ENCODE assay signal across 8 cellular contexts in the genomic region with DNA sequence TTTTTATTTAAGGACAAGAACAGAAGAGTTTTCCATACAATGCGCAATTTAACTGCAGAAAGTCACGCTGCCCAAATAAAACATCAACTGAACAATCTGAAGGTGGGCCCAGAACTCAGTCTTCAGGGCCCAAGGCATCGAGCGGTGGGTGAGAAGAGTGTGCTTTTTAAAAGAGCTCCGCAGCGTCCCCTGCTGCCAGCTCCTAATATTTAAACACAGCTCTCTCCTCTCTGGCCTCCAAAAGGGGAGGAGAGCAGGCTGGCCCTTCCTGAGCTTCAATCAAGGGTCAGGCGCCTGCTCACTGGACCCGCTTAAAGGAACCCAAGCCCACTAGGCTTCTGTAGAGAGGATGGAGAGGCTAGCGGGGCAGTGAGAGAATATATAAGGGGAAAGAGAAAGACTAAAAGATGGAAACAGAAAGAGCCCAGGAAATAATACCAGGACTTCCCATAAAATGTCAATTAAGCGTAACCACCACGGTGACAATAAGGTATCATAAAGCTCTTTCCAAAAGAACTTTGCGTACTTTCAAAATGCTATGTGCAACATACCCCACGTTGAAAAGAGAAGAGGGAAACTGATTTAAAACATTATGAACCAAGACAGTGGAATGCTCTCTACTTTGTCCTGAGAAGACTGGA. TPM values are rescaled to one million over a fixed set of nuclear protein-coding genes. Genes with fewer than 3 reads are reported as not detected.
DNase-seq lines count a peak whose midpoint lies in the region; ATAC-seq and TF ChIP-seq lines count a peak whose summit lies in the region.

No MANE protein-coding gene starts in this region.

- H3K4me2 ChIP-seq in mesendoderm (ENCODE audit: low read length): no peak overlapping the region

- ATAC-seq in GM18511 (IDR thresholded peaks at IDR 0.05; ENCODE audit: unreplicated experiment) (peak; percentile 53), HG03135 (IDR thresholded peaks at IDR 0.05; ENCODE audit: unreplicated experiment) (peak; percentile 43)

- CTCF ChIA-PET in AG04450 (lab: Charles Lee): interaction anchor here (0.5 to 4.9 kb wide), 38 partner anchors 8 to 238 kb away, joined by 3 to 101 read pairs (median 5); no protein-coding TSS in a partner anchor
- CTCF ChIA-PET in activated CD4-positive, alpha-beta memory T cell treated with anti-CD3 and anti-CD28 coated beads for 36 hours (lab: Charles Lee): interaction anchor here (0.6 to 4.9 kb wide), 50 partner anchors 8 to 280 kb away, joined by 3 to 127 read pairs (median 7); a partner anchor contains a TSS

- no peak overlapping the region for H3K23ac ChIP-seq in mesendoderm (ENCODE audit: low read length)

- H3K27me3 ChIP-seq in AG04450 (ENCODE audit: control insufficient read depth, insufficient read depth, low read length) (no peaks in the 10 kb centered on the region), mesendoderm (ENCODE audit: insufficient read depth, low read length, poor library complexity) (no peaks in the 10 kb centered on the region)
- no peaks in the 10 kb centered on the region for H3K27me3 ChIP-seq in effector memory CD4-positive, alpha-beta T cell (replicated peaks; ENCODE audit: control insufficient read depth, insufficient read depth, low read length, poor library complexity, severe bottlenecking)

- H3K27ac ChIP-seq in AG04450 (ENCODE audit: low read depth, low read length) (no peak overlapping the region), mesendoderm (ENCODE audit: low read depth, low read length) (no peak overlapping the region)
- H3K27ac ChIP-seq in effector memory CD4-positive, alpha-beta T cell (ENCODE audit: insufficient read depth, low read length, poor library complexity, severe bottlenecking): peak overlapping the region; percentile 80

- no peak overlapping the region for H3K4ac ChIP-seq in mesendoderm (ENCODE audit: low read depth, low read length)

- peaks cover 17% of the 10 kb centered on the region for H3K79me1 ChIP-seq in mesendoderm (ENCODE audit: low read length)

- H3K4me1 ChIP-seq in effector memory CD4-positive, alpha-beta T cell (ENCODE audit: control insufficient read depth, insufficient read depth, low read length, poor library complexity, severe bottlenecking): peaks cover 70% of the 10 kb centered on the region
- peaks cover 28% of the 10 kb centered on the region for H3K4me1 ChIP-seq in mesendoderm (ENCODE audit: control insufficient read depth, low read depth, low read length)

- H2BK15ac ChIP-seq in mesendoderm (replicated peaks; ENCODE audit: low read depth): no peak overlapping the region

- H3K36me3 ChIP-seq in effector memory CD4-positive, alpha-beta T cell (ENCODE audit: control insufficient read depth, insufficient read depth, low read length): no peaks in the 10 kb centered on the region
- no peaks in the 10 kb centered on the region for H3K36me3 ChIP-seq in mesendoderm (ENCODE audit: control insufficient read depth, insufficient read depth, low read length)

- H3K9me3 ChIP-seq in AG04450 (ENCODE audit: control insufficient read depth, insufficient read depth, low read length): no peaks in the 10 kb centered on the region
- H3K9me3 ChIP-seq in effector memory CD4-positive, alpha-beta T cell (ENCODE audit: control insufficient read depth, low read length): no peaks in the 10 kb centered on the region

- H3K18ac ChIP-seq in mesendoderm (ENCODE audit: low read length): no peak overlapping the region

- H3K27me3 Mint-ChIP-seq in activated CD4-positive, alpha-beta memory T cell treated with anti-CD3 and anti-CD28 coated beads for 36 hours: no peaks in the 10 kb centered on the region

- no peak overlapping the region for H4K8ac ChIP-seq in mesendoderm (ENCODE audit: low read depth, low read length)

- no peak overlapping the region for H2BK5ac ChIP-seq in mesendoderm (ENCODE audit: low read length)

- H3K27ac Mint-ChIP-seq in activated CD4-positive, alpha-beta memory T cell treated with anti-CD3 and anti-CD28 coated beads for 36 hours: peak overlapping the region; percentile 88

- H3K9me3 Mint-ChIP-seq in activated CD4-positive, alpha-beta memory T cell treated with anti-CD3 and anti-CD28 coated beads for 36 hours: no peaks in the 10 kb centered on the region

- no peak overlapping the region for H2BK120ac ChIP-seq in mesendoderm (ENCODE audit: low read depth, low read length)

- H3K4me1 Mint-ChIP-seq in activated CD4-positive, alpha-beta memory T cell treated with anti-CD3 and anti-CD28 coated beads for 36 hours (ENCODE audit: low read depth): peaks cover 72% of the 10 kb centered on the region

- H3K9ac ChIP-seq in mesendoderm (ENCODE audit: low read length): no peak overlapping the region

- H4K5ac ChIP-seq in mesendoderm (ENCODE audit: low read length): no peak overlapping the region

- POLR2A ChIA-PET in AG04450 (lab: Yijun Ruan, JAX): interaction anchor here (0.5 to 0.9 kb wide), 2 partner anchors 33 to 40 kb away, joined by 3 to 5 read pairs; no protein-coding TSS in a partner anchor
- POLR2A ChIA-PET in activated CD4-positive, alpha-beta memory T cell treated with anti-CD3 and anti-CD28 coated beads for 36 hours (lab: Charles Lee): interaction anchor here (0.6 to 4.6 kb wide), 17 partner anchors 9 to 324 kb away, joined by 3 to 44 read pairs (median 6); no protein-coding TSS in a partner anchor

- peaks cover 16% of the 10 kb centered on the region for H3K79me2 ChIP-seq in mesendoderm (ENCODE audit: control insufficient read depth, insufficient read depth, low read length)

- intact Hi-C loops in activated CD4-positive, alpha-beta memory T cell treated with anti-CD3 and anti-CD28 coated beads for 36 hours (cut with micrococcal nuclease): loop anchor here (1.0 to 5.0 kb wide), 12 partner anchors 8 to 279 kb away; a partner anchor contains a TSS

- H3K56ac ChIP-seq in mesendoderm (ENCODE audit: low read length): no peak overlapping the region

- no peak overlapping the region for H2AK5ac ChIP-seq in mesendoderm (ENCODE audit: low read length)

- DNase-seq in AG04450 (ENCODE audit: low read depth, low spot score) (no peak), NCI-H748 (lab: John Stamatoyannopoulos, UW; ENCODE audit: unreplicated experiment) (peak; percentile 74), mesendoderm (peak; percentile 90)
- DNase-seq in activated CD4-positive, alpha-beta memory T cell treated with anti-CD3 and anti-CD28 coated beads for 36 hours: peak; percentile 86
- DNase-seq in effector memory CD4-positive, alpha-beta T cell: peak; percentile 50 to 70 (median 57)
- DNase-seq in stimulated activated CD8-positive, alpha-beta memory T cell treated with anti-CD3 and anti-CD28 coated beads, Interleukin-2, amount 100 ng/mL, for 48 hours (ENCODE audit: low read depth in 2 of 2): peak; percentile 52 to 63

- peaks cover 3% of the 10 kb centered on the region for H3K36me3 Mint-ChIP-seq in activated CD4-positive, alpha-beta memory T cell treated with anti-CD3 and anti-CD28 coated beads for 36 hours

- H3K4me3 ChIP-seq in AG04450 (ENCODE audit: low read depth, low read length): no peak overlapping the region
- H3K4me3 ChIP-seq in effector memory CD4-positive, alpha-beta T cell (ENCODE audit: insufficient read depth, low read depth, low read length, poor library complexity, severe bottlenecking): peak overlapping the region; percentile 81
- no peak overlapping the region for H3K4me3 ChIP-seq in mesendoderm (ENCODE audit: low read length)

- WGBS in mesendoderm (ENCODE audit: extremely low coverage, insufficient coverage, low lambda C conversion rate): no CpG with 5 or more reads among the region's 13 CpGs

- peak; percentile 86 for TF ChIP-seq CTCF in AG04450 (IDR thresholded peaks at IDR 0.05; ENCODE audit: low read depth, low read length)

- peak overlapping the region; percentile 91 for H3K4me3 Mint-ChIP-seq in activated CD4-positive, alpha-beta memory T cell treated with anti-CD3 and anti-CD28 coated beads for 36 hours

RNA-seq across cellular contexts. Expression of a gene that starts 2.8 kb away (rescaled TPM):
- 4.1 and 5.4 TPM in 2 replicates for polyA plus RNA-seq in AG04450 (2011; rRNA removed)
- 12.4 and 18.3 TPM in 2 replicates for polyA minus RNA-seq in AG04450 (2011; rRNA and poly(A)+ RNA removed)
- total RNA-seq in activated CD4-positive, alpha-beta memory T cell treated with anti-CD3 and anti-CD28 coated beads for 36 hours: 10 to 100 TPM; 25.3 to 25.5 TPM
- polyA plus RNA-seq in mesendoderm (2013, experiment 1 of 2): 9.4 TPM
- 9.3 TPM for polyA plus RNA-seq in mesendoderm (2013, experiment 2 of 2)

RNA-seq across cellular contexts. Expression of a gene that starts 50.3 kb away (rescaled TPM):
- polyA plus RNA-seq in AG04450 (2011; rRNA removed): 16.3 and 24.0 TPM in 2 replicates
- polyA minus RNA-seq in AG04450 (2011; rRNA and poly(A)+ RNA removed): 8.6 and 10.5 TPM in 2 replicates
- total RNA-seq in activated CD4-positive, alpha-beta memory T cell treated with anti-CD3 and anti-CD28 coated beads for 36 hours: 10 to 100 TPM; 28.2 to 33.1 TPM
- polyA plus RNA-seq in mesendoderm (2013, experiment 1 of 2): 16.3 TPM
- 15.8 TPM for polyA plus RNA-seq in mesendoderm (2013, experiment 2 of 2)
